Comparison of ENCODE assay signal across 26 cellular contexts in the genomic region with DNA sequence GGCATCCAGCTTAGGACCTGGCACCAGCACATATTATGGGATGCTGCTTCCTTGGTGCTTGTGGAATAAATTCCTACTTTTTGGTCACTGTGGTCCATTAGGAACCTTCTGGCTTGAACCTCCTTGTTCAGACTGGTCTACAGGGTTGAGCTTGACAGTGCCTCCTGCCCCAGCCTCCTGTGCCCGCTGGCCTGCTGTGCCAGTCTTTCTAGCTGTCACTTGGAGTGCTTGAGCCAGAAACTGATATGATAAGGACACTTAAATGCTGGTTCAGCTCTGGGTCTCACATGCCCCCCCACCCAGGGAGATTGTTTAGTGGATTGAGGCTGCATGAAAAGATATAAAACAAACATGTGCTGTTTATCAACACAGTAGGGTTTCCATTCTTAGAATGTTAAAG.
DNase-seq lines count a peak whose midpoint lies in the region; ATAC-seq, FAIRE-seq and TF ChIP-seq lines count a peak whose summit lies in the region.
"Had no signal": no experiment of that assay in that cellular context is flagged by ENCODE, and none has a peak within 500 bp of the region (broad histone marks: within the 10 kb centered on the region; RNA-seq: fewer than 3 reads in every experiment).

No MANE protein-coding gene starts in this region.

- TF ChIP-seq POLR2A in H1 (IDR thresholded peaks at IDR 0.05; ENCODE audit: control extremely low read depth in 1 of 2, low read depth in 2 of 2, low read length in 2 of 2), result no peak

- H4K91ac ChIP-seq in H1 (replicated peaks; ENCODE audit: insufficient read length, low read length), result no peak overlapping the region

- H2BK12ac ChIP-seq in H1 (ENCODE audit: low read depth, low read length), result no peak overlapping the region

- H3K36me3 ChIP-seq in HEK293 (ENCODE audit: control insufficient read depth in 2 of 2, insufficient read depth in 1 of 2, low read length in 2 of 2), result no peaks in the 10 kb centered on the region
- no peaks in the 10 kb centered on the region for H3K36me3 ChIP-seq in H1 (ENCODE audit: control insufficient read depth in 2 of 4, insufficient read depth in 4 of 4, low read length in 3 of 4)
- H3K36me3 ChIP-seq: ascending aorta, thyroid gland had no signal

- 0 out of 2 replicates have a peak overlapping the region, but pooled peaks have one; percentile 3 for H2BK15ac ChIP-seq in H1 (ENCODE audit: low read length)

- no peaks in the 10 kb centered on the region for H3K23me2 ChIP-seq in H1 (ENCODE audit: low read depth, low read length)

- H3K4me1 Mint-ChIP-seq in activated T-cell treated with anti-CD3 and anti-CD28 coated beads, Interleukin-2, amount 50 U/mL, for 4 hours (ENCODE audit: low read depth), result peaks cover 31% of the 10 kb centered on the region
- H3K4me1 Mint-ChIP-seq: memory B cell had no signal

- H3K27me3 ChIP-seq in H1 (replicated peaks in 1 of 4; ENCODE audit: control insufficient read depth in 3 of 4, extremely low read depth in 1 of 4, insufficient read depth in 3 of 4, low read length in 3 of 4), result peaks cover 0 to 1% (median 0%) of the 10 kb centered on the region in 4 experiments; a peak in 1 of 7 replicates
- H3K27me3 ChIP-seq: ascending aorta, thyroid gland had no signal

- H3K27ac ChIP-seq in HEK293 (ENCODE audit: extremely low read depth, low read depth, low read length) (no peak overlapping the region), H1 (ENCODE audit: low read depth, low read length) (no peak overlapping the region)
- H3K27ac ChIP-seq: ascending aorta, RWPE1, thyroid gland had no signal

- 78% methylated on average over 1 of the region's 1 CpG; no CpG with 5 or more reads in 1 of the 2 experiments for WGBS in H1 (ENCODE audit: extremely low coverage in 1 of 2, insufficient coverage in 1 of 2, insufficient read length in 1 of 2, insufficient replicate concordance in 2 of 2, low coverage in 1 of 2, low lambda C conversion rate in 2 of 2, missing lambda C conversion rate in 1 of 2), 2 experiments

- H3K79me1 ChIP-seq in H1 (ENCODE audit: low read depth, low read length), result no peaks in the 10 kb centered on the region; the same call in none of the 2 replicates

- H2BK120ac ChIP-seq in H1 (replicated peaks; ENCODE audit: low read depth, low read length), result no peak overlapping the region

- H3K9me3 ChIP-seq in HEK293 (ENCODE audit: control insufficient read depth, insufficient read depth, low read depth, low read length) (no peaks in the 10 kb centered on the region), H1 (ENCODE audit: insufficient read depth in 2 of 2, low read depth in 1 of 2, low read length in 1 of 2) (no peaks in the 10 kb centered on the region; a peak in 1 of 4 replicates)
- H3K9me3 ChIP-seq: ascending aorta, thyroid gland had no signal

- FAIRE-seq in H1 (lab: Jason Lieb, UNC), result no peak

- TF ChIP-seq CTCF in HEK293 (tag by site-specific recombination; IDR thresholded peaks at IDR 0.05) (no peak), H1 (IDR thresholded peaks at IDR 0.05; ENCODE audit: control extremely low read depth in 1 of 3, insufficient read depth in 1 of 3, low read depth in 1 of 3, low read length in 3 of 3) (no peak)

- H3K4me1 ChIP-seq in HEK293 (ENCODE audit: control insufficient read depth, insufficient read depth, low read length) (peaks cover 4% of the 10 kb centered on the region), H1 (replicated peaks in 1 of 4; ENCODE audit: control insufficient read depth in 3 of 4, insufficient read depth in 4 of 4, low read length in 3 of 4) (peaks cover 8 to 17% (median 14%) of the 10 kb centered on the region in 4 experiments)
- H3K4me1 ChIP-seq: ascending aorta had no signal

- H4K5ac ChIP-seq in H1 (ENCODE audit: insufficient read length, low read depth, low read length), result no peak overlapping the region

- H3K18ac ChIP-seq in H1 (ENCODE audit: extremely low read depth, low read length), result no peak overlapping the region

- no peak overlapping the region for H4K8ac ChIP-seq in H1 (ENCODE audit: extremely low read depth, insufficient read depth, low read length)

- no peaks in the 10 kb centered on the region for H3K9me3 Mint-ChIP-seq in activated naive CD4-positive, alpha-beta T cell treated with anti-CD3 and anti-CD28 coated beads, Interleukin-2, amount 50 U/mL, for 72 hours
- no peaks in the 10 kb centered on the region for H3K9me3 Mint-ChIP-seq in activated T-cell treated with anti-CD3 and anti-CD28 coated beads, Interleukin-2, amount 50 U/mL, for 4 hours
- H3K9me3 Mint-ChIP-seq: activated T-helper 1 cell treated with anti-CD3 and anti-CD28 coated beads, Interleukin-12 subunit alpha, Interleukin-12 subunit beta, Interleukin-2, Interleukin-4 antibody, amounts not matched to agents 30 ng/mL and 10 ng/mL and 1 ng/mL, durations not matched to agents 14 hours and 24 hours and 36 hours; CD14-positive monocyte; central memory CD8-positive, alpha-beta T cell; memory B cell; stimulated activated naive CD8-positive, alpha-beta T cell treated with anti-CD3 and anti-CD28 coated beads, Interleukin-15, Interleukin-2, amounts not matched to agents 100 ng/mL and 50 ng/mL, for 24 hours; WTC11 had no signal

- H3K9ac ChIP-seq in H1 (replicated peaks in 1 of 4; ENCODE audit: extremely low read depth in 1 of 4, low read depth in 3 of 4, low read length in 3 of 4), result no peak overlapping the region

- no peak for ATAC-seq in activated naive CD4-positive, alpha-beta T cell treated with anti-CD3 and anti-CD28 coated beads, Interleukin-2, amount 50 U/mL, for 72 hours
- ATAC-seq in activated T-cell treated with anti-CD3 and anti-CD28 coated beads, Interleukin-2, amount 50 U/mL, for 4 hours, result no peak

- POLR2A ChIA-PET in HEK293 (lab: Yijun Ruan, JAX), result no interaction called here
- POLR2A ChIA-PET in H1 (lab: Charles Lee; ENCODE audit: partially characterized antibody), result no interaction called here

- no peaks in the 10 kb centered on the region for H3K36me3 Mint-ChIP-seq in activated naive CD4-positive, alpha-beta T cell treated with anti-CD3 and anti-CD28 coated beads, Interleukin-2, amount 50 U/mL, for 72 hours
- no peaks in the 10 kb centered on the region for H3K36me3 Mint-ChIP-seq in activated T-cell treated with anti-CD3 and anti-CD28 coated beads, Interleukin-2, amount 50 U/mL, for 4 hours (ENCODE audit: insufficient read depth)
- H3K36me3 Mint-ChIP-seq: memory B cell, WTC11 had no signal

- no peak overlapping the region for H3K4me3 ChIP-seq in HEK293 (ENCODE audit: low read depth, low read length)
- no peak overlapping the region for H3K4me3 ChIP-seq in H1 (ENCODE audit: extremely low read depth in 1 of 4, insufficient read depth in 2 of 4, low read depth in 3 of 4, low read length in 4 of 4)
- H3K4me3 ChIP-seq: ascending aorta, thyroid gland had no signal

- no peak overlapping the region for H3K4me3 Mint-ChIP-seq in activated T-cell treated with anti-CD3 and anti-CD28 coated beads, Interleukin-2, amount 50 U/mL, for 4 hours
- H3K4me3 Mint-ChIP-seq: activated T-helper 1 cell treated with anti-CD3 and anti-CD28 coated beads, Interleukin-12 subunit alpha, Interleukin-12 subunit beta, Interleukin-2, Interleukin-4 antibody, amounts not matched to agents 30 ng/mL and 10 ng/mL and 1 ng/mL, durations not matched to agents 14 hours and 24 hours and 36 hours; CD14-positive monocyte; central memory CD8-positive, alpha-beta T cell; memory B cell; stimulated activated naive CD8-positive, alpha-beta T cell treated with anti-CD3 and anti-CD28 coated beads, Interleukin-15, Interleukin-2, amounts not matched to agents 100 ng/mL and 50 ng/mL, for 24 hours; WTC11 had no signal

- CTCF ChIA-PET in HEK293 (lab: Yijun Ruan, JAX), result no interaction called here
- CTCF ChIA-PET in H1 (lab: Charles Lee; ENCODE audit: partially characterized antibody), result interaction anchor here (0.6 to 2.4 kb wide), 5 partner anchors 13 to 78 kb away, joined by 3 to 7 read pairs (median 3); no protein-coding TSS in a partner anchor

- H2BK20ac ChIP-seq in H1 (ENCODE audit: low read length), result no peak overlapping the region

- H3K4ac ChIP-seq in H1 (replicated peaks; ENCODE audit: insufficient read length, low read depth, low read length), result no peak overlapping the region

- H2AK5ac ChIP-seq in H1 (ENCODE audit: low read depth, low read length), result no peak overlapping the region

- H4K20me1 ChIP-seq in H1 (replicated peaks in 1 of 2; ENCODE audit: control insufficient read depth in 1 of 2, insufficient read depth in 2 of 2, low read length in 2 of 2), result no peaks in the 10 kb centered on the region

- no peak for TF ChIP-seq RAD21 in H1 (IDR thresholded peaks at IDR 0.05 in 1 of 2, conservative IDR thresholded peaks at IDR 0.05 in 1 of 2; ENCODE audit: low read depth in 2 of 2, low read length in 2 of 2)

- 0 out of 4 replicates have a peak overlapping the region, but pooled peaks of 1 of the 2 experiments have one; percentile 31 for H3K4me2 ChIP-seq in H1 (ENCODE audit: insufficient read depth in 1 of 2, low read depth in 2 of 2, low read length in 2 of 2)

- H2AFZ ChIP-seq in H1 (ENCODE audit: low read length), result no peak overlapping the region

- H3K27me3 Mint-ChIP-seq in activated T-cell treated with anti-CD3 and anti-CD28 coated beads, Interleukin-2, amount 50 U/mL, for 4 hours (ENCODE audit: low read depth), result no peaks in the 10 kb centered on the region
- H3K27me3 Mint-ChIP-seq: central memory CD8-positive, alpha-beta T cell; memory B cell; stimulated activated naive CD8-positive, alpha-beta T cell treated with anti-CD3 and anti-CD28 coated beads, Interleukin-15, Interleukin-2, amounts not matched to agents 100 ng/mL and 50 ng/mL, for 24 hours had no signal

- TF ChIP-seq EP300 in H1 (IDR thresholded peaks at IDR 0.05; ENCODE audit: borderline replicate concordance in 1 of 2, low read depth in 2 of 2, low read length in 2 of 2), result no peak

- H3K23ac ChIP-seq in H1 (ENCODE audit: insufficient read length), result no peak overlapping the region

- H3K79me2 ChIP-seq in H1 (ENCODE audit: control insufficient read depth in 1 of 2, insufficient read depth in 2 of 2, low read length in 2 of 2), result 0 out of 4 replicates have a peak, but pooled peaks cover 0 to 8% of the 10 kb centered on the region in 2 experiments

- no peak overlapping the region for H3K27ac Mint-ChIP-seq in activated naive CD4-positive, alpha-beta T cell treated with anti-CD3 and anti-CD28 coated beads, Interleukin-2, amount 50 U/mL, for 72 hours
- H3K27ac Mint-ChIP-seq: memory B cell; progenitor cell of endocrine pancreas; stimulated activated naive CD8-positive, alpha-beta T cell treated with anti-CD3 and anti-CD28 coated beads, Interleukin-15, Interleukin-2, amounts not matched to agents 100 ng/mL and 50 ng/mL, for 24 hours; WTC11 had no signal

- peak; percentile 73 for DNase-seq in COR-L47 (lab: John Stamatoyannopoulos, UW)
- DNase-seq in NCI-H2227 (lab: John Stamatoyannopoulos, UW; ENCODE audit: unreplicated experiment), result peak; percentile 23
- DNase-seq in H1 (ENCODE audit: low read depth in 1 of 2, low spot score in 2 of 2), result no peak
- no peak for DNase-seq in central memory CD4-positive, alpha-beta T cell
- no peak for DNase-seq in activated naive CD4-positive, alpha-beta T cell treated with anti-CD3 and anti-CD28 coated beads, Interleukin-2, amount 50 U/mL, for 72 hours (ENCODE audit: low spot score in 2 of 2)
- DNase-seq in activated T-cell treated with anti-CD3 and anti-CD28 coated beads, Interleukin-2, amount 50 U/mL, for 4 hours, result no peak
- no peak for DNase-seq in AG20443 (ENCODE audit: low spot score)
- DNase-seq: activated CD4-positive, alpha-beta T cell treated with anti-CD3 and anti-CD28 coated beads, Interleukin-2, amount 50 U/mL, for 1 hour; activated naive CD4-positive, alpha-beta T cell treated with anti-CD3 and anti-CD28 coated beads, Interleukin-2, amount 50 U/mL, for 16 hours; GDM1; IMR-90; kidney glomerular epithelial cell; NCI-H1105 treated with DMSO at 0.1 percent for 48 hours; NCI-H524 treated with DMSO at 0.1 percent for 48 hours; stimulated activated CD4-positive, alpha-beta T cell treated with anti-CD3 and anti-CD28 coated beads, Interleukin-15, amount 100 ng/mL, for 24 hours; thyroid gland had no signal

- no peak overlapping the region for H3K56ac ChIP-seq in H1 (replicated peaks; ENCODE audit: insufficient read length, low read depth, low read length)

- no peak overlapping the region for H3K14ac ChIP-seq in H1 (ENCODE audit: insufficient read length)

- H2BK5ac ChIP-seq in H1 (ENCODE audit: low read depth, low read length), result no peak overlapping the region; the same call in 1 of the 2 replicates

Comparison
In these comparisons a context has a peak if more than half of its experiments do, and no peak if none do; other contexts are left out.
1. DNase-seq: peak in COR-L47 (single experiment) and NCI-H2227 (single experiment); none in H1 (0 of 2), central memory CD4-positive, alpha-beta T cell (single experiment), activated naive CD4-positive, alpha-beta T cell treated with anti-CD3 and anti-CD28 coated beads, Interleukin-2, amount 50 U/mL, for 72 hours (0 of 2), activated T-cell treated with anti-CD3 and anti-CD28 coated beads, Interleukin-2, amount 50 U/mL, for 4 hours (single experiment) and AG20443 (single experiment).